ENCODE assay signal across 1 cellular context in genomic region chr1:53576381-53576801, GRCh38.
TF ChIP-seq lines count a peak whose summit lies in the region.

No MANE protein-coding gene starts in this region.

TF ChIP-seq in SK-N-SH, 30 proteins besides CTCF, POLR2A, EP300 and RAD21 (continued from another document):
- TF ChIP-seq, protein P1, sequence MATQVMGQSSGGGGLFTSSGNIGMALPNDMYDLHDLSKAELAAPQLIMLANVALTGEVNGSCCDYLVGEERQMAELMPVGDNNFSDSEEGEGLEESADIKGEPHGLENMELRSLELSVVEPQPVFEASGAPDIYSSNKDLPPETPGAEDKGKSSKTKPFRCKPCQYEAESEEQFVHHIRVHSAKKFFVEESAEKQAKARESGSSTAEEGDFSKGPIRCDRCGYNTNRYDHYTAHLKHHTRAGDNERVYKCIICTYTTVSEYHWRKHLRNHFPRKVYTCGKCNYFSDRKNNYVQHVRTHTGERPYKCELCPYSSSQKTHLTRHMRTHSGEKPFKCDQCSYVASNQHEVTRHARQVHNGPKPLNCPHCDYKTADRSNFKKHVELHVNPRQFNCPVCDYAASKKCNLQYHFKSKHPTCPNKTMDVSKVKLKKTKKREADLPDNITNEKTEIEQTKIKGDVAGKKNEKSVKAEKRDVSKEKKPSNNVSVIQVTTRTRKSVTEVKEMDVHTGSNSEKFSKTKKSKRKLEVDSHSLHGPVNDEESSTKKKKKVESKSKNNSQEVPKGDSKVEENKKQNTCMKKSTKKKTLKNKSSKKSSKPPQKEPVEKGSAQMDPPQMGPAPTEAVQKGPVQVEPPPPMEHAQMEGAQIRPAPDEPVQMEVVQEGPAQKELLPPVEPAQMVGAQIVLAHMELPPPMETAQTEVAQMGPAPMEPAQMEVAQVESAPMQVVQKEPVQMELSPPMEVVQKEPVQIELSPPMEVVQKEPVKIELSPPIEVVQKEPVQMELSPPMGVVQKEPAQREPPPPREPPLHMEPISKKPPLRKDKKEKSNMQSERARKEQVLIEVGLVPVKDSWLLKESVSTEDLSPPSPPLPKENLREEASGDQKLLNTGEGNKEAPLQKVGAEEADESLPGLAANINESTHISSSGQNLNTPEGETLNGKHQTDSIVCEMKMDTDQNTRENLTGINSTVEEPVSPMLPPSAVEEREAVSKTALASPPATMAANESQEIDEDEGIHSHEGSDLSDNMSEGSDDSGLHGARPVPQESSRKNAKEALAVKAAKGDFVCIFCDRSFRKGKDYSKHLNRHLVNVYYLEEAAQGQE (IDR thresholded peaks at IDR 0.05; ENCODE audit: low read depth, low read length): no peak
- TF ChIP-seq, protein P2, sequence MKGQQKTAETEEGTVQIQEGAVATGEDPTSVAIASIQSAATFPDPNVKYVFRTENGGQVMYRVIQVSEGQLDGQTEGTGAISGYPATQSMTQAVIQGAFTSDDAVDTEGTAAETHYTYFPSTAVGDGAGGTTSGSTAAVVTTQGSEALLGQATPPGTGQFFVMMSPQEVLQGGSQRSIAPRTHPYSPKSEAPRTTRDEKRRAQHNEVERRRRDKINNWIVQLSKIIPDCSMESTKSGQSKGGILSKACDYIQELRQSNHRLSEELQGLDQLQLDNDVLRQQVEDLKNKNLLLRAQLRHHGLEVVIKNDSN (IDR thresholded peaks at IDR 0.05; ENCODE audit: borderline replicate concordance, low read depth): no peak
